Comparison of ENCODE assay signal across 8 cellular contexts in the genomic region with DNA sequence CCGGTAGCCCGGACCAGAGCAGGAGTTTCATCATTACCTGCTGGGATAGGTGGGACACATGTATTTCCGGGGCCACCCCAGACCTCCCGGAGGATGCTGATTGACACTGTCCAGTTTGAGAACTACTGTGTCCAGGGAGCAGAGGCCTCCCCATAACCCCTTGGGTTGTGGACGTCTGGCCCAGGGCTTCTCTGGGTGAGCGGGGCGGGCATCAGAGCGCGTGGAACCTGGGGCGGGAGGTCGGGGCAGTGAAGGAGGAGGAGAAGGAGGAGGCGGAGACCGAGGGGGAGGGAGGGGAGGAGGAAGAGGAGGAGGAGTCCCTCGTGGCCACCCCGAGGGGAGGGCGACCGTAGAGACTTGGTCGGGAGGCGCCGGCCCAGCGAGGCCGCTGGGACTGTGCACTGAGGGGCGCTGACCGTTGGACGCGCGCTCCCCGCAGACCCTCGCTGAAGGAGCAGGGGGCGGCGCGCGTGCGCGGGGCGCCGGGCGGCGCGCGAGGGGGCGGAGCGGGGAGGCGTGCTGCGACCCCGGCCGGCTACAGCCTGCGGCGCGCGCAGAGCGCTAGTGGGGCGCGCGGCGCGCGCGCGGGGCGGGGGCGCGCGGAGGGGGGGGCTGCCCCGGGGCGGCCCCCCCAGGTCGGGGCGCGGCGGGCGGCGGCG. TPM values are rescaled to one million over a fixed set of nuclear protein-coding genes. Genes with fewer than 3 reads are reported as not detected.
A peak's percentile ranks its signal among the peaks of the same experiment; 100 is the strongest.
DNase-seq lines count a peak whose midpoint lies in the region; ATAC-seq and TF ChIP-seq lines count a peak whose summit lies in the region.

A gene (plus strand): TSS at position 356 of the 659 bp plus-strand sequence. CDS start 366 bp downstream, outside the sequence.

- no peaks in the 10 kb centered on the region for H3K36me3 ChIP-seq in SK-N-MC (ENCODE audit: insufficient read depth, low read length)
- H3K36me3 ChIP-seq in heart right ventricle = no peaks in the 10 kb centered on the region
- H3K36me3 ChIP-seq in prostate gland = no peaks in the 10 kb centered on the region
- no peaks in the 10 kb centered on the region for H3K36me3 ChIP-seq in aorta (ENCODE audit: control insufficient read depth in 1 of 2, insufficient read depth in 2 of 2, low read length in 1 of 2)

- POLR2A ChIA-PET in activated naive CD8-positive, alpha-beta T cell treated with anti-CD3 and anti-CD28 coated beads, Interleukin-2, amount 10 ng/mL, durations not matched to agents 7 days and 5 days (lab: Charles Lee) = interaction anchor here (0.7 to 1.2 kb wide), 4 partner anchors 18 to 173 kb away, joined by 3 to 4 read pairs (median 4); no protein-coding TSS in a partner anchor

- peak within 1 kb of the TSS; percentile 84 for H3K4me3 ChIP-seq in SK-N-MC
- peak within 1 kb of the TSS; percentile 64 to 95 (median 89) for H3K4me3 ChIP-seq in heart right ventricle
- H3K4me3 ChIP-seq in prostate gland = peak within 1 kb of the TSS; percentile 92 to 97
- H3K4me3 ChIP-seq in aorta (ENCODE audit: low read length in 2 of 2) = peak within 1 kb of the TSS; percentile 73 to 85

- ATAC-seq in GM18868 (IDR thresholded peaks at IDR 0.05; ENCODE audit: unreplicated experiment) (peak; percentile 38), heart right ventricle (peak; percentile 74 to 92 (median 86)), aorta (ENCODE audit: low FRiP score) (peak; percentile 86)
- peak; percentile 77 for ATAC-seq in activated naive CD8-positive, alpha-beta T cell treated with anti-CD3 and anti-CD28 coated beads, Interleukin-2, amount 10 ng/mL, durations not matched to agents 7 days and 5 days (ENCODE audit: low read depth)

- in situ Hi-C loops in ACHN (cut with HindIII; ENCODE audit: low pct_ligation_motif_present, low pct_unique_long_range_greater_than_20kb, low sequenced_read_pairs) = no loop called here

- H3K27me3 ChIP-seq in heart right ventricle = peaks cover 0 to 8% (median 0%) of the 10 kb centered on the region in 7 donors
- no peaks in the 10 kb centered on the region for H3K27me3 ChIP-seq in prostate gland (replicated peaks; ENCODE audit: insufficient read depth)
- H3K27me3 ChIP-seq in aorta (ENCODE audit: control insufficient read depth in 1 of 2, insufficient read depth in 2 of 2, low read length in 1 of 2) = no peaks in the 10 kb centered on the region

- peaks cover 43% of the 10 kb centered on the region for H3K4me1 Mint-ChIP-seq in activated naive CD8-positive, alpha-beta T cell treated with anti-CD3 and anti-CD28 coated beads, Interleukin-2, amount 10 ng/mL, durations not matched to agents 7 days and 5 days

- no peaks in the 10 kb centered on the region for H3K9me3 Mint-ChIP-seq in activated naive CD8-positive, alpha-beta T cell treated with anti-CD3 and anti-CD28 coated beads, Interleukin-2, amount 10 ng/mL, durations not matched to agents 7 days and 5 days

- H3K27ac ChIP-seq in SK-N-MC (no peak within 1 kb of the TSS), heart right ventricle (peak within 1 kb of the TSS in 8 of 10 donors; percentile 15 to 91 (median 60)), prostate gland (peak within 1 kb of the TSS; percentile 78 to 87), aorta (ENCODE audit: low read depth in 1 of 2, low read length in 2 of 2) (no peak within 1 kb of the TSS)

- peak within 1 kb of the TSS; percentile 98 for H3K27ac Mint-ChIP-seq in activated naive CD8-positive, alpha-beta T cell treated with anti-CD3 and anti-CD28 coated beads, Interleukin-2, amount 10 ng/mL, durations not matched to agents 7 days and 5 days

- intact Hi-C loops in heart right ventricle (cut with DNase I) = loop anchor here in 3 of 10 donors (1.0 to 10.0 kb wide), 3 partner anchors 42 to 130 kb away; no protein-coding TSS in a partner anchor
- intact Hi-C loops in prostate gland (cut with DNase I) = no loop called here
- intact Hi-C loops in aorta (cut with DNase I) = no loop called here

- H3K4me3 Mint-ChIP-seq in activated naive CD8-positive, alpha-beta T cell treated with anti-CD3 and anti-CD28 coated beads, Interleukin-2, amount 10 ng/mL, durations not matched to agents 7 days and 5 days = peak within 1 kb of the TSS; percentile 100

- no peaks in the 10 kb centered on the region for H3K27me3 Mint-ChIP-seq in activated naive CD8-positive, alpha-beta T cell treated with anti-CD3 and anti-CD28 coated beads, Interleukin-2, amount 10 ng/mL, durations not matched to agents 7 days and 5 days

- H3K9me3 ChIP-seq in SK-N-MC (ENCODE audit: low read depth, low read length) (no peaks in the 10 kb centered on the region), heart right ventricle (no peaks in the 10 kb centered on the region), prostate gland (no peaks in the 10 kb centered on the region), aorta (ENCODE audit: control insufficient read depth, low read length) (no peaks in the 10 kb centered on the region)

- peaks cover 0 to 51% (median 28%) of the 10 kb centered on the region in 9 donors for H3K4me1 ChIP-seq in heart right ventricle
- peaks cover 4% of the 10 kb centered on the region for H3K4me1 ChIP-seq in prostate gland (replicated peaks)
- H3K4me1 ChIP-seq in aorta (ENCODE audit: control insufficient read depth in 1 of 2, insufficient read depth in 2 of 2, low read length in 2 of 2) = peaks cover 0 to 3% of the 10 kb centered on the region in 2 donors

- peak; percentile 46 for TF ChIP-seq POLR2A in prostate gland (IDR thresholded peaks at IDR 0.05)

- DNase-seq in ACHN = peak; percentile 51
- DNase-seq in HS-27A (ENCODE audit: low read depth) = peak; percentile 23
- DNase-seq in SK-N-MC (ENCODE audit: low read depth, low spot score) = no peak
- DNase-seq in activated naive CD8-positive, alpha-beta T cell treated with anti-CD3 and anti-CD28 coated beads, Interleukin-2, amount 10 ng/mL, durations not matched to agents 7 days and 5 days = peak; percentile 79
- DNase-seq in heart right ventricle = peak; percentile 67 to 74
- DNase-seq in prostate gland (ENCODE audit: low spot score) = peak; percentile 75
- DNase-seq in aorta = peak; percentile 87 to 90

- WGBS in heart right ventricle, 2 donors = 1% methylated on average over 36 to 67 of the region's 73 CpGs
- WGBS in prostate gland = under 1% methylated on average over 22 of the region's 73 CpGs
- WGBS in aorta, 2 donors = 1% methylated on average over 24 to 73 of the region's 73 CpGs

- H3K36me3 Mint-ChIP-seq in activated naive CD8-positive, alpha-beta T cell treated with anti-CD3 and anti-CD28 coated beads, Interleukin-2, amount 10 ng/mL, durations not matched to agents 7 days and 5 days = peaks cover 4% of the 10 kb centered on the region

- no peak for TF ChIP-seq CTCF in heart right ventricle (IDR thresholded peaks at IDR 0.05)
- TF ChIP-seq CTCF in prostate gland (IDR thresholded peaks at IDR 0.05) = no peak

- peak within 1 kb of the TSS; percentile 51 for H3K9ac ChIP-seq in SK-N-MC (ENCODE audit: insufficient read length)

RNA-seq across cellular contexts. Expression of the gene that starts here (rescaled TPM):
- total RNA-seq in activated naive CD8-positive, alpha-beta T cell treated with anti-CD3 and anti-CD28 coated beads, Interleukin-2, amount 10 ng/mL, durations not matched to agents 7 days and 5 days = 10 to 100 TPM; 30.7 to 32.6 TPM
- 1 to 10 TPM; 3.1 to 9.0 (median 5.5) TPM for total RNA-seq in heart right ventricle
- polyA plus RNA-seq in heart right ventricle = 1 to 10 TPM in 1 of 2 donors, under 1 TPM in 1; 0.97 to 2.1 TPM
- total RNA-seq in prostate gland = 10 to 100 TPM; 10.2 to 16.9 TPM
- 10 to 100 TPM in 1 of 2 donors, 1 to 10 TPM in 1; 9.5 to 11.4 TPM for total RNA-seq in aorta
- 1 to 10 TPM in 1 of 2 donors, under 1 TPM in 1; 0.23 to 2.8 TPM for polyA plus RNA-seq in aorta

Comparison
In these comparisons a context has a peak if more than half of its experiments do, and no peak if none do; other contexts are left out.
1. H3K27ac ChIP-seq: peak in heart right ventricle (8 of 10) and prostate gland (2 of 2); none in SK-N-MC (single experiment) and aorta (0 of 2).
2. Peak in every context shown above with its lines, with median percentiles within 50 percentile points of each other: ATAC-seq and H3K4me3 ChIP-seq.